19 cellular contexts compared by ENCODE assay signal in the genomic region with DNA sequence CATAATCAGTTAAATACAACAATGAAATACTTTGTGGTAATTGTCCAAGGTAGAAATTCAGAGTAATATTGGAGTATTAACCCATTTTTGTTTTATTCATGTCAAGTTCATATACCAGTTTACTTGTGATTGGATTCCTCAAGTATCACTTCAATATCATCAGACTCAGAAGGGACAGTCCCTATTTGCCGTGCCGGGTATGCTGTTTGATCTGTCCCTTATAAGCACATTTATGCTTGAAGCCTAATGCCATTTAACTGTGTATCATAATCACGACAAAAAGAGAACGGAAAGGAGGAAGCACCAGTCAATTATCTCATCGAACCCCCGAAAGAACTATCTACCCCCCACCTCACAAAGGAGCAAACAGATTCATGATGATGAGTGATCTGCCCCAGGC.
A peak's percentile ranks its signal among the peaks of the same experiment; 100 is the strongest.
DNase-seq lines count a peak whose midpoint lies in the region; ATAC-seq and TF ChIP-seq lines count a peak whose summit lies in the region.
"Had no signal": no experiment of that assay in that cellular context is flagged by ENCODE, and none has a peak within 500 bp of the region (broad histone marks: within the 10 kb centered on the region; RNA-seq: fewer than 3 reads in every experiment).

No MANE protein-coding gene starts in this region.

- no peak for TF ChIP-seq RAD21 in SK-N-SH (IDR thresholded peaks at IDR 0.05; ENCODE audit: low read length)

- no peak overlapping the region for H3K4me3 ChIP-seq in SK-N-SH (ENCODE audit: low read depth in 2 of 2, low read length in 1 of 2)
- H3K4me3 ChIP-seq in iPS-18a (ENCODE audit: low read length) = peak overlapping the region; percentile 24
- no peak overlapping the region for H3K4me3 ChIP-seq in neural progenitor cell
- no peak overlapping the region for H3K4me3 ChIP-seq in aorta (ENCODE audit: low read length in 2 of 2)
- no peak overlapping the region for H3K4me3 ChIP-seq in Peyer's patch
- H3K4me3 ChIP-seq: A549; BLaER1 treated with 17β-estradiol and CSF1 and Interleukin-3, amounts not matched to agents 10 nM and 100 nM had no signal

- WGBS in SK-N-SH (ENCODE audit: low lambda C conversion rate) = 44% methylated on average over 6 of the region's 6 CpGs
- 52 to 91% methylated on average over 6 of the region's 6 CpGs for WGBS in aorta, 2 donors

- H3K4me1 ChIP-seq in SK-N-SH (ENCODE audit: control insufficient read depth in 1 of 2, insufficient read depth in 2 of 2, low read depth in 1 of 2, low read length in 1 of 2) (peaks cover 0 to 4% of the 10 kb centered on the region in 2 experiments; a peak in 1 of 4 replicates), iPS-18a (ENCODE audit: control insufficient read depth, low read depth, low read length) (peaks cover 37% of the 10 kb centered on the region), neural progenitor cell (no peaks in the 10 kb centered on the region), aorta (ENCODE audit: control insufficient read depth in 1 of 2, insufficient read depth in 2 of 2, low read length in 2 of 2) (no peaks in the 10 kb centered on the region), Peyer's patch (no peaks in the 10 kb centered on the region)
- H3K4me1 ChIP-seq: A549, Caco-2 had no signal

- H3K9me3 Mint-ChIP-seq in neural progenitor cell = no peaks in the 10 kb centered on the region
- H3K9me3 Mint-ChIP-seq: CD4-positive, alpha-beta T cell; CD8-positive, alpha-beta T cell had no signal

- H3K79me2 ChIP-seq in SK-N-SH (ENCODE audit: insufficient read depth) = no peaks in the 10 kb centered on the region
- no peaks in the 10 kb centered on the region for H3K79me2 ChIP-seq in neural progenitor cell (ENCODE audit: low read depth)

- H3K27ac ChIP-seq in SK-N-SH (ENCODE audit: low read depth in 2 of 2, low read length in 1 of 2) = no peak overlapping the region
- no peak overlapping the region for H3K27ac ChIP-seq in iPS-18a (ENCODE audit: low read length)
- no peak overlapping the region for H3K27ac ChIP-seq in neural progenitor cell
- no peak overlapping the region for H3K27ac ChIP-seq in aorta (ENCODE audit: low read depth in 1 of 2, low read length in 2 of 2)
- no peak overlapping the region for H3K27ac ChIP-seq in Peyer's patch
- H3K27ac ChIP-seq: 22Rv1; A549; BLaER1 treated with 17β-estradiol and CSF1 and Interleukin-3, amounts not matched to agents 10 nM and 100 nM; C4-2B had no signal

- H3K27me3 Mint-ChIP-seq in neural progenitor cell (ENCODE audit: insufficient read depth, low read depth) = peaks cover 17% of the 10 kb centered on the region
- H3K27me3 Mint-ChIP-seq: CD4-positive, alpha-beta T cell had no signal

- H3K27me3 ChIP-seq in SK-N-SH (ENCODE audit: insufficient read depth) (peaks cover 22% of the 10 kb centered on the region; the same call in 1 of the 2 replicates), iPS-18a (ENCODE audit: control insufficient read depth, insufficient read depth, low read length) (peaks cover 47% of the 10 kb centered on the region), neural progenitor cell (peaks cover 41% of the 10 kb centered on the region), aorta (ENCODE audit: control insufficient read depth in 1 of 2, insufficient read depth in 2 of 2, low read length in 1 of 2) (no peaks in the 10 kb centered on the region), Peyer's patch (no peaks in the 10 kb centered on the region)
- H3K27me3 ChIP-seq: BLaER1 treated with 17β-estradiol and CSF1 and Interleukin-3, amounts not matched to agents 10 nM and 100 nM had no signal

- POLR2A ChIA-PET in SK-N-SH (lab: Yijun Ruan, JAX) = interaction anchor here (0.6 kb wide), 1 partner anchor 131 kb away, joined by 3 read pairs; no protein-coding TSS in a partner anchor

- DNase-seq in SK-N-SH = peak; percentile 12
- no peak for DNase-seq in neural progenitor cell (ENCODE audit: low spot score)
- no peak for DNase-seq in aorta
- DNase-seq in Peyer's patch = no peak
- DNase-seq: AML-193; Caco-2; Calu3; CD4-positive, alpha-beta T cell; CD8-positive, alpha-beta T cell; DMS79 treated with DMSO at 0.1 percent for 48 hours; GF-D8 had no signal

- no peaks in the 10 kb centered on the region for H3K9me2 ChIP-seq in SK-N-SH

- H3F3A ChIP-seq in SK-N-SH (replicated peaks; ENCODE audit: insufficient read depth) (no peaks in the 10 kb centered on the region), neural progenitor cell (ENCODE audit: low read depth) (peaks cover 18% of the 10 kb centered on the region)

- TF ChIP-seq EP300 in SK-N-SH (IDR thresholded peaks at IDR 0.05; ENCODE audit: borderline replicate concordance in 1 of 2, low read depth in 1 of 2, low read length in 1 of 2) = no peak

- H3K4me2 ChIP-seq in SK-N-SH (no peak overlapping the region), neural progenitor cell (peak overlapping the region; percentile 33)
- H3K4me2 ChIP-seq: A549; BLaER1 treated with 17β-estradiol and CSF1 and Interleukin-3, amounts not matched to agents 10 nM and 100 nM had no signal

- H3K4me1 Mint-ChIP-seq in neural progenitor cell = peaks cover 53% of the 10 kb centered on the region

- H3K9me3 ChIP-seq in SK-N-SH (no peaks in the 10 kb centered on the region), iPS-18a (ENCODE audit: control insufficient read depth, low read depth, low read length) (no peaks in the 10 kb centered on the region), neural progenitor cell (ENCODE audit: low read depth) (no peaks in the 10 kb centered on the region), aorta (ENCODE audit: control insufficient read depth, low read length) (no peaks in the 10 kb centered on the region), Peyer's patch (no peaks in the 10 kb centered on the region)
- H3K9me3 ChIP-seq: A549; BLaER1 treated with 17β-estradiol and CSF1 and Interleukin-3, amounts not matched to agents 10 nM and 100 nM; Caco-2 had no signal

- intact Hi-C loops in aorta (cut with DNase I) = no loop called here

- ATAC-seq in SK-N-SH treated with all-trans-retinoic acid at 6 μM for 48 hours (no peak), aorta (ENCODE audit: low FRiP score) (no peak), GM18909 (IDR thresholded peaks at IDR 0.05; ENCODE audit: poor library complexity, unreplicated experiment) (no peak)
- ATAC-seq: A549; CD8-positive, alpha-beta T cell had no signal

- TF ChIP-seq CTCF in SK-N-SH (IDR thresholded peaks at IDR 0.05) = no peak
- no peak for TF ChIP-seq CTCF in neural progenitor cell (IDR thresholded peaks at IDR 0.05)
- TF ChIP-seq CTCF in Peyer's patch (IDR thresholded peaks at IDR 0.05) = no peak

- H3K9ac ChIP-seq in SK-N-SH = no peak overlapping the region
- H3K9ac ChIP-seq in iPS-18a (ENCODE audit: low read length) = no peak overlapping the region
- H3K9ac ChIP-seq in neural progenitor cell = no peak overlapping the region
- H3K9ac ChIP-seq: BLaER1 treated with 17β-estradiol and CSF1 and Interleukin-3, amounts not matched to agents 10 nM and 100 nM had no signal

- H2AFZ ChIP-seq in SK-N-SH (ENCODE audit: low read depth) = no peak overlapping the region
- H2AFZ ChIP-seq in neural progenitor cell (replicated peaks) = no peak overlapping the region

- no peaks in the 10 kb centered on the region for H3K36me3 ChIP-seq in SK-N-SH (replicated peaks in 1 of 2; ENCODE audit: control insufficient read depth in 1 of 2, insufficient read depth in 2 of 2, low read length in 1 of 2)
- H3K36me3 ChIP-seq in iPS-18a (ENCODE audit: control insufficient read depth, low read depth, low read length) = no peaks in the 10 kb centered on the region
- no peaks in the 10 kb centered on the region for H3K36me3 ChIP-seq in neural progenitor cell
- H3K36me3 ChIP-seq in aorta (ENCODE audit: control insufficient read depth in 1 of 2, insufficient read depth in 2 of 2, low read length in 1 of 2) = no peaks in the 10 kb centered on the region
- H3K36me3 ChIP-seq in Peyer's patch = no peaks in the 10 kb centered on the region
- H3K36me3 ChIP-seq: BLaER1 treated with 17β-estradiol and CSF1 and Interleukin-3, amounts not matched to agents 10 nM and 100 nM had no signal

- H4K20me1 ChIP-seq in SK-N-SH (ENCODE audit: insufficient read depth) (no peaks in the 10 kb centered on the region), neural progenitor cell (ENCODE audit: low read depth) (no peaks in the 10 kb centered on the region)
- H4K20me1 ChIP-seq: BLaER1 treated with 17β-estradiol and CSF1 and Interleukin-3, amounts not matched to agents 10 nM and 100 nM had no signal

- no peak for TF ChIP-seq POLR2A in Peyer's patch (IDR thresholded peaks at IDR 0.05)

- no peak overlapping the region for H3K27ac Mint-ChIP-seq in neural progenitor cell
- H3K27ac Mint-ChIP-seq: B cell; CD4-positive, alpha-beta T cell; CD8-positive, alpha-beta T cell had no signal

- CTCF ChIA-PET in SK-N-SH (lab: Yijun Ruan, JAX) = interaction anchor here (0.5 to 1.6 kb wide), 4 partner anchors 13 to 48 kb away, joined by 3 to 5 read pairs (median 4); no protein-coding TSS in a partner anchor

- no peaks in the 10 kb centered on the region for H3K36me3 Mint-ChIP-seq in neural progenitor cell
- H3K36me3 Mint-ChIP-seq: CD8-positive, alpha-beta T cell had no signal

- no peak overlapping the region for H3K4me3 Mint-ChIP-seq in neural progenitor cell
- H3K4me3 Mint-ChIP-seq: B cell; CD4-positive, alpha-beta T cell; CD8-positive, alpha-beta T cell had no signal

TF ChIP-seq in SK-N-SH, 30 proteins besides CTCF, POLR2A, EP300 and RAD21 (continues in another document):
- TF ChIP-seq FOXJ3 (CRISPR knock-in tag; IDR thresholded peaks at IDR 0.05) = no peak
- TF ChIP-seq ELF1 (IDR thresholded peaks at IDR 0.05) = no peak
- TF ChIP-seq, protein P1, sequence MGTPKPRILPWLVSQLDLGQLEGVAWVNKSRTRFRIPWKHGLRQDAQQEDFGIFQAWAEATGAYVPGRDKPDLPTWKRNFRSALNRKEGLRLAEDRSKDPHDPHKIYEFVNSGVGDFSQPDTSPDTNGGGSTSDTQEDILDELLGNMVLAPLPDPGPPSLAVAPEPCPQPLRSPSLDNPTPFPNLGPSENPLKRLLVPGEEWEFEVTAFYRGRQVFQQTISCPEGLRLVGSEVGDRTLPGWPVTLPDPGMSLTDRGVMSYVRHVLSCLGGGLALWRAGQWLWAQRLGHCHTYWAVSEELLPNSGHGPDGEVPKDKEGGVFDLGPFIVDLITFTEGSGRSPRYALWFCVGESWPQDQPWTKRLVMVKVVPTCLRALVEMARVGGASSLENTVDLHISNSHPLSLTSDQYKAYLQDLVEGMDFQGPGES (IDR thresholded peaks at IDR 0.05; ENCODE audit: low read depth, low read length) = no peak

TF ChIP-seq in SK-N-SH treated with all-trans-retinoic acid at 6 μM for 48 hours, 23 proteins besides CTCF, POLR2A, EP300 and RAD21:
- TF ChIP-seq ZNF565 (CRISPR knock-in tag; conservative IDR thresholded peaks at IDR 0.05; ENCODE audit: low read depth) (no peak), ZC3H10 (CRISPR knock-in tag; IDR thresholded peaks at IDR 0.05) (no peak), TCF4 (CRISPR knock-in tag; IDR thresholded peaks at IDR 0.05; ENCODE audit: borderline replicate concordance) (no peak), ESRRG (CRISPR knock-in tag; IDR thresholded peaks at IDR 0.05) (no peak), ARNTL (CRISPR knock-in tag; IDR thresholded peaks at IDR 0.05; ENCODE audit: borderline replicate concordance, low read depth) (no peak), ZFP3 (CRISPR knock-in tag; IDR thresholded peaks at IDR 0.05) (no peak), GLIS3 (CRISPR knock-in tag; IDR thresholded peaks at IDR 0.05) (no peak), RARB (CRISPR knock-in tag; IDR thresholded peaks at IDR 0.05) (no peak), OSR1 (CRISPR knock-in tag; IDR thresholded peaks at IDR 0.05) (no peak)
